Comparison of ENCODE assay signal across 18 cellular contexts in the genomic region with DNA sequence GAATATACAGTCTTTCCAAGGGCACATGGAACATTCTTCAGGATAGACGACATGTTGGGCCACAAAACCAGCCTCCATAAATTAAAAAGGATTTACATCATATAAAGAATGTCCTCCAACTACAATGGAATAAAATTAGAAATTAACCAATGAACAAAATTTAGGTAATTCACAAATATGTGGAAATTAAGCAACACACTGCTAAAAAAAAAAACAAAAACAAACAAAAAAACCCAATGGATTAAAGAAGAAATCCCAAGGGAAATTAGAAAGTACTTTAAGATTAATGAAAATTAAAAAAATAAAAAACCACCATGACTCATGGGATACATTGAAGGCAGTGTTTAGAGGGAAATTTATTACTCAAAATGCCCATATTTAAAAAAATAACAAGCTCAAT. TPM values are rescaled to one million over a fixed set of nuclear protein-coding genes. Genes with fewer than 3 reads are reported as not detected.
DNase-seq lines count a peak whose midpoint lies in the region; ATAC-seq, FAIRE-seq and TF ChIP-seq lines count a peak whose summit lies in the region.
"Had no signal": no experiment of that assay in that cellular context is flagged by ENCODE, and none has a peak within 500 bp of the region (broad histone marks: within the 10 kb centered on the region; RNA-seq: fewer than 3 reads in every experiment).

No MANE protein-coding gene starts in this region.

- CTCF ChIA-PET in IMR-90 (lab: Yijun Ruan, JAX) = no interaction called here
- CTCF ChIA-PET in activated CD4-positive, alpha-beta T cell treated with anti-CD3 and anti-CD28 coated beads, Interleukin-2, amount 10 ng/mL, durations not matched to agents 7 days and 5 days (lab: Charles Lee) = no interaction called here

- no peak for TF ChIP-seq POLR2A in IMR-90 (IDR thresholded peaks at IDR 0.05; ENCODE audit: low read depth, low read length)

- H3K4me3 Mint-ChIP-seq in immature natural killer cell = no peak overlapping the region
- H3K4me3 Mint-ChIP-seq in activated CD4-positive, alpha-beta T cell treated with anti-CD3 and anti-CD28 coated beads, Interleukin-2, amount 10 ng/mL, durations not matched to agents 7 days and 5 days = no peak overlapping the region
- H3K4me3 Mint-ChIP-seq: B cell; CD4-positive, CD25-positive, alpha-beta regulatory T cell; CD8-positive, alpha-beta T cell had no signal

- intact Hi-C loops in IMR-90 (cut with micrococcal nuclease) = no loop called here

- no peak overlapping the region for H3K9ac ChIP-seq in IMR-90 (ENCODE audit: low read depth, low read length)
- H3K9ac ChIP-seq: BLaER1 had no signal

- no peak overlapping the region for H3K4ac ChIP-seq in IMR-90 (ENCODE audit: low read depth, low read length)

- peak; percentile 83 for FAIRE-seq in endometrium (lab: Jason Lieb, UNC)
- FAIRE-seq: GM12892, H1 had no signal

- peaks cover 0 to 4% (median 3%) of the 10 kb centered on the region in 3 donors for H3K36me3 Mint-ChIP-seq in immature natural killer cell
- peaks cover 2% of the 10 kb centered on the region for H3K36me3 Mint-ChIP-seq in activated CD4-positive, alpha-beta T cell treated with anti-CD3 and anti-CD28 coated beads, Interleukin-2, amount 10 ng/mL, durations not matched to agents 7 days and 5 days (ENCODE audit: low read depth)
- H3K36me3 Mint-ChIP-seq: CD4-positive, CD25-positive, alpha-beta regulatory T cell had no signal

- H3K27me3 Mint-ChIP-seq in immature natural killer cell (ENCODE audit: low read depth in 3 of 3) = peaks cover 2 to 5% (median 2%) of the 10 kb centered on the region in 3 donors
- peaks cover 7% of the 10 kb centered on the region for H3K27me3 Mint-ChIP-seq in activated CD4-positive, alpha-beta T cell treated with anti-CD3 and anti-CD28 coated beads, Interleukin-2, amount 10 ng/mL, durations not matched to agents 7 days and 5 days
- H3K27me3 Mint-ChIP-seq: B cell had no signal

- H3K23ac ChIP-seq in IMR-90 (ENCODE audit: low read depth, low read length) = no peak overlapping the region

- H3K14ac ChIP-seq in IMR-90 (replicated peaks; ENCODE audit: low read depth, low read length) = no peak overlapping the region

- BruUV-seq in IMR-90 (replicated peaks; lab: Mats Ljungman, UMichigan) = no TSS peak

- TF ChIP-seq RAD21 in IMR-90 (IDR thresholded peaks at IDR 0.05; ENCODE audit: low read length) = no peak

- in situ Hi-C loops in IMR-90 (cut with MboI; ENCODE audit: low sequenced_read_pairs) = no loop called here

- no peaks in the 10 kb centered on the region for H3K9me1 ChIP-seq in IMR-90 (ENCODE audit: insufficient read depth, low read length)

- no CpG with 5 or more reads among the region's 1 CpG for WGBS in IMR-90 (ENCODE audit: extremely low coverage in 2 of 2, insufficient read length in 1 of 2), 2 experiments

- H3K36me3 ChIP-seq in IMR-90 (ENCODE audit: control insufficient read depth, insufficient read depth, low read length) = no peaks in the 10 kb centered on the region
- H3K36me3 ChIP-seq: BLaER1 had no signal

- no peak overlapping the region for H3K4me3 ChIP-seq in IMR-90 (ENCODE audit: insufficient read depth, low read depth, low read length)
- H3K4me3 ChIP-seq in fibroblast of mammary gland (ENCODE audit: control insufficient read depth, low read depth, low read length) = no peak overlapping the region
- H3K4me3 ChIP-seq: BLaER1 had no signal

- dilution Hi-C loops in IMR-90 (cut with HindIII; ENCODE audit: low sequenced_read_pairs, unreplicated experiment) = no loop called here

- H3K79me1 ChIP-seq in IMR-90 (ENCODE audit: low read depth in 1 of 2, low read length in 2 of 2) = no peaks in the 10 kb centered on the region

- no peak overlapping the region for H4K91ac ChIP-seq in IMR-90 (ENCODE audit: insufficient read depth, low read depth, low read length)

- H2AK9ac ChIP-seq in IMR-90 (replicated peaks; ENCODE audit: low read depth, low read length, poor library complexity) = no peak overlapping the region

- no peaks in the 10 kb centered on the region for H4K20me1 ChIP-seq in IMR-90 (ENCODE audit: insufficient read depth, low read length)
- H4K20me1 ChIP-seq: BLaER1 had no signal

- no peak overlapping the region for H2AK5ac ChIP-seq in IMR-90 (ENCODE audit: low read depth, low read length)

- H2BK5ac ChIP-seq in IMR-90 (ENCODE audit: low read depth, low read length, poor library complexity, severe bottlenecking) = no peak overlapping the region

- H3K9me3 ChIP-seq in IMR-90 (ENCODE audit: control insufficient read depth, insufficient read depth, low read length) = peaks cover 2% of the 10 kb centered on the region; the same call in 1 of the 2 replicates

- no peak overlapping the region for H3K27ac ChIP-seq in IMR-90 (ENCODE audit: insufficient read depth, low read length)
- H3K27ac ChIP-seq: BLaER1, C4-2B had no signal

- H2BK20ac ChIP-seq in IMR-90 (ENCODE audit: low read depth, low read length) = 0 out of 2 replicates have a peak overlapping the region, but pooled peaks have one; percentile 13

- no peak overlapping the region for H3K56ac ChIP-seq in IMR-90 (ENCODE audit: extremely low read depth, insufficient read depth, low read length)

- H3K9me3 Mint-ChIP-seq in immature natural killer cell = peaks cover 4 to 26% (median 15%) of the 10 kb centered on the region in 6 donors
- peaks cover 9% of the 10 kb centered on the region for H3K9me3 Mint-ChIP-seq in activated CD4-positive, alpha-beta T cell treated with anti-CD3 and anti-CD28 coated beads, Interleukin-2, amount 10 ng/mL, durations not matched to agents 7 days and 5 days

- H4K8ac ChIP-seq in IMR-90 (ENCODE audit: low read depth in 2 of 2, low read length in 2 of 2) = no peak overlapping the region

- no peak overlapping the region for H3K4me2 ChIP-seq in IMR-90 (ENCODE audit: low read depth, low read length)
- H3K4me2 ChIP-seq: BLaER1 had no signal

- ATAC-seq in IMR-90 (ENCODE audit: low read depth) = no peak
- ATAC-seq: CD8-positive, alpha-beta T cell had no signal

- H3K27ac Mint-ChIP-seq in immature natural killer cell = no peak overlapping the region
- no peak overlapping the region for H3K27ac Mint-ChIP-seq in activated CD4-positive, alpha-beta T cell treated with anti-CD3 and anti-CD28 coated beads, Interleukin-2, amount 10 ng/mL, durations not matched to agents 7 days and 5 days
- H3K27ac Mint-ChIP-seq: B cell; CD4-positive, CD25-positive, alpha-beta regulatory T cell; CD8-positive, alpha-beta T cell had no signal

- H2BK15ac ChIP-seq in IMR-90 (ENCODE audit: low read depth, low read length) = no peak overlapping the region

- H3K18ac ChIP-seq in IMR-90 (ENCODE audit: low read depth, low read length) = no peak overlapping the region

- peaks cover 0 to 3% of the 10 kb centered on the region in 2 donors for H3K4me1 Mint-ChIP-seq in immature natural killer cell
- no peaks in the 10 kb centered on the region for H3K4me1 Mint-ChIP-seq in activated CD4-positive, alpha-beta T cell treated with anti-CD3 and anti-CD28 coated beads, Interleukin-2, amount 10 ng/mL, durations not matched to agents 7 days and 5 days
- H3K4me1 Mint-ChIP-seq: B cell; CD4-positive, CD25-positive, alpha-beta regulatory T cell had no signal

- TF ChIP-seq CTCF in IMR-90 (conservative IDR thresholded peaks at IDR 0.05; ENCODE audit: low read depth, low read length) = no peak
- no peak for TF ChIP-seq CTCF in fibroblast of mammary gland (conservative IDR thresholded peaks at IDR 0.05; ENCODE audit: control insufficient read depth, insufficient read depth, low read depth, low read length)

- H4K5ac ChIP-seq in IMR-90 (ENCODE audit: low read depth, low read length) = no peak overlapping the region

- H2AFZ ChIP-seq in IMR-90 (replicated peaks; ENCODE audit: low read length, poor library complexity) = no peak overlapping the region

- no peaks in the 10 kb centered on the region for H3K27me3 ChIP-seq in IMR-90 (ENCODE audit: control insufficient read depth, insufficient read depth, low read length)
- H3K27me3 ChIP-seq: BLaER1 had no signal

- H2BK120ac ChIP-seq in IMR-90 (ENCODE audit: low read depth, low read length) = no peak overlapping the region

- no peak for DNase-seq in IMR-90
- DNase-seq in fibroblast of mammary gland (ENCODE audit: low read depth) = peak; percentile 79
- DNase-seq in immature natural killer cell = no peak
- DNase-seq in activated CD4-positive, alpha-beta T cell treated with anti-CD3 and anti-CD28 coated beads, Interleukin-2, amount 10 ng/mL, durations not matched to agents 7 days and 5 days = no peak
- DNase-seq in NCI-H774 (lab: John Stamatoyannopoulos, UW) = no peak
- DNase-seq: Caco-2; CD4-positive, CD25-positive, alpha-beta regulatory T cell; CD8-positive, alpha-beta T cell; DMS153; DND-41; H7; HCEC 1CT had no signal

- no peaks in the 10 kb centered on the region for H3K4me1 ChIP-seq in IMR-90 (ENCODE audit: control insufficient read depth, insufficient read depth, low read length)
- H3K4me1 ChIP-seq: BLaER1, Caco-2 had no signal

- POLR2A ChIA-PET in IMR-90 (lab: Charles Lee; ENCODE audit: unreplicated experiment) = no interaction called here
- POLR2A ChIA-PET in activated CD4-positive, alpha-beta T cell treated with anti-CD3 and anti-CD28 coated beads, Interleukin-2, amount 10 ng/mL, durations not matched to agents 7 days and 5 days (lab: Charles Lee) = no interaction called here

TF ChIP-seq in IMR-90, 13 proteins besides CTCF, POLR2A, EP300 and RAD21:
- TF ChIP-seq FOS (IDR thresholded peaks at IDR 0.05; ENCODE audit: low read depth, low read length) = no peak
- no peak for TF ChIP-seq MAZ (IDR thresholded peaks at IDR 0.05; ENCODE audit: borderline replicate concordance, low read depth, low read length)
- no peak for TF ChIP-seq SMC3 (IDR thresholded peaks at IDR 0.05; ENCODE audit: low read depth, low read length)
- TF ChIP-seq NFE2L2 (IDR thresholded peaks at IDR 0.05; ENCODE audit: low read depth, low read length) = no peak
- TF ChIP-seq MAFK (IDR thresholded peaks at IDR 0.05; ENCODE audit: low read depth, low read length) = no peak
- TF ChIP-seq MXI1 (IDR thresholded peaks at IDR 0.05; ENCODE audit: borderline replicate concordance, low read depth, low read length) = no peak
- TF ChIP-seq CEBPB (IDR thresholded peaks at IDR 0.05; ENCODE audit: low read depth, low read length) = no peak

RNA-seq across cellular contexts. Expression of gene NT5E, which starts 21.4 kb away (rescaled TPM):
- total RNA-seq in IMR-90 (2012; rRNA removed) = 280 and 281 TPM in 2 replicates
- polyA plus RNA-seq in IMR-90 (2012; rRNA removed) (153 and 178 TPM in 2 replicates), immature natural killer cell (under 1 TPM; 0.12 to 0.80 (median 0.52) TPM)
- polyA plus RNA-seq in IMR-90 (2012; cell fraction: cytosol; rRNA removed) = 55.3 and 126 TPM in 2 replicates
- 66.2 and 102 TPM in 2 replicates for polyA plus RNA-seq in IMR-90 (2012; cell fraction: nucleus; rRNA removed; ENCODE audit: low replicate concordance)
- 1 to 10 TPM; 6.1 to 7.2 TPM for total RNA-seq in activated CD4-positive, alpha-beta T cell treated with anti-CD3 and anti-CD28 coated beads, Interleukin-2, amount 10 ng/mL, durations not matched to agents 7 days and 5 days

Comparison
In these comparisons a context has a peak if more than half of its experiments do, and no peak if none do; other contexts are left out.
1. RNA of gene NT5E, which starts 21.4 kb away (total RNA-seq): 280 to 281 TPM in IMR-90; 6.1 to 7.2 TPM in activated CD4-positive, alpha-beta T cell treated with anti-CD3 and anti-CD28 coated beads, Interleukin-2, amount 10 ng/mL, durations not matched to agents 7 days and 5 days; every median in the first group is over 10 times any median in the second.